1 cellular context compared by ENCODE assay signal in genomic region chr2:150126143-150126725, GRCh38.
TF ChIP-seq lines count a peak whose summit lies in the region.

No MANE protein-coding gene starts in this region.

TF ChIP-seq in SK-N-SH, 30 proteins besides CTCF, POLR2A, EP300 and RAD21 (continued from another document):
- TF ChIP-seq PBX3 (IDR thresholded peaks at IDR 0.05) (peak; percentile 66), NFIC (IDR thresholded peaks at IDR 0.05; ENCODE audit: borderline replicate concordance) (no peak)
